8 cellular contexts compared by ENCODE assay signal in the genomic region with DNA sequence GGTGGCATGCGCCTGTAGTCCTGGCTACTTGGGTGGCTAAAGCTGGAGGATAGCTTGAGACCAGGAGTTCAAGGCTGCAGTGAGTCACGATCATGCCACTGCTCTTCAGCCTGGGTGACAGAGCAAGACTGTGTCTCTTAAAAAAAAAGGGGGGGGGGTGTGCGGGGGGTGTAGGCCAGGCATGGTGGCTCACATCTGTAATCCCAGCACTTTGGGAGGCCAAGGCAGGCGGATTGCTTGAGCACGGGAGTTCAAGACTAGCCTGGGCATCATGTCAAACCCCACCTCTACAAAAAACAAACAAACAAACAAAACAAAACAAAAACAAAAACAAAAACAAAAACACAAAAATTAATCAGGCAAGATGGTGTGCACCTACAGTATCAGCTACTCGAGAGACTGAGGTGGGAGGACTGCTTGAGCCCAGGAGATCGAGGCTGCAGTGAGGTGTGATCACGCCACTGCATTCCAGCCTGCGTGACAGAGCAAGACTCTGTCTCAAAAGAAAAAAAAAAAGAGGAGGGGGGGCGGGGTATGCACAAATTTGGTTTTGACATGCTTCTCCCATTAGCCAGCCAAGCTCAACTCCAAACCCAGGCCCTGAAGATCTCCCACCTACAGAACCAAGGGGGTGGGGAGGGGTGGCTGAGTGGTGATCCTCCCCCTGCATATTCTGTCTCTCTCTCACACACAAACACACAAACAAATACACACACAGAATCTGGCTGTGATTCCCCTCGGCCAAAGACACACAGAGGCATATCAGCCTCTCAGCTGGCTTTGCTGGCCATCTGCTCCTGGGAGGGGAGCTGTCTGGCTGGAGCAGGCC. TPM values are rescaled to one million over a fixed set of nuclear protein-coding genes. Genes with fewer than 3 reads are reported as not detected.
DNase-seq lines count a peak whose midpoint lies in the region; ATAC-seq and TF ChIP-seq lines count a peak whose summit lies in the region.

No MANE protein-coding gene starts in this region.

- peak; percentile 18 to 28 for DNase-seq in fibroblast of lung (ENCODE audit: low read depth in 2 of 2)
- peak; percentile 79 for DNase-seq in pons (ENCODE audit: low spot score)
- DNase-seq in NCI-H187 treated with DMSO at 0.1 percent for 48 hours (lab: John Stamatoyannopoulos, UW): no peak
- DNase-seq in activated CD4-positive, alpha-beta T cell treated with anti-CD3 and anti-CD28 coated beads for 4 hours: no peak
- DNase-seq in tibial artery: no peak

- H3K27me3 ChIP-seq in OCI-LY3 (ENCODE audit: low read depth, low read length): peaks cover 18% of the 10 kb centered on the region
- no peaks in the 10 kb centered on the region for H3K27me3 ChIP-seq in fibroblast of lung (ENCODE audit: control insufficient read depth, insufficient read depth, low read length)
- H3K27me3 ChIP-seq in tibial artery: peaks cover 0 to 2% of the 10 kb centered on the region in 2 donors

- no peaks in the 10 kb centered on the region for H3K79me2 ChIP-seq in OCI-LY3 (ENCODE audit: low read length)
- H3K79me2 ChIP-seq in fibroblast of lung (ENCODE audit: control insufficient read depth, insufficient read depth, low read length): no peaks in the 10 kb centered on the region

- H3K4me1 ChIP-seq in OCI-LY3 (ENCODE audit: low read length) (peaks cover 65% of the 10 kb centered on the region), fibroblast of lung (ENCODE audit: control insufficient read depth, extremely low read depth, insufficient read depth, low read length) (peaks cover 9% of the 10 kb centered on the region), tibial artery (peaks cover 0 to 7% (median 0%) of the 10 kb centered on the region in 4 donors)

- H3K4me2 ChIP-seq in OCI-LY3 (ENCODE audit: low read length): peak overlapping the region; percentile 48
- H3K4me2 ChIP-seq in fibroblast of lung (ENCODE audit: extremely low read depth, insufficient read depth, low read length): no peak overlapping the region

- H3K36me3 ChIP-seq in OCI-LY3 (replicated peaks; ENCODE audit: low read depth, low read length): no peaks in the 10 kb centered on the region
- no peaks in the 10 kb centered on the region for H3K36me3 ChIP-seq in fibroblast of lung (ENCODE audit: control insufficient read depth, insufficient read depth, low read length)
- H3K36me3 ChIP-seq in tibial artery: no peaks in the 10 kb centered on the region

- peak overlapping the region; percentile 48 for H3K4me3 ChIP-seq in GM12875 (ENCODE audit: low read depth, low read length)
- H3K4me3 ChIP-seq in OCI-LY3 (ENCODE audit: low read length): no peak overlapping the region
- H3K4me3 ChIP-seq in fibroblast of lung (replicated peaks in 1 of 4; ENCODE audit: control extremely low read depth in 1 of 4, insufficient read depth in 1 of 4, low read depth in 3 of 4, low read length in 4 of 4): no peak overlapping the region
- no peak overlapping the region for H3K4me3 ChIP-seq in tibial artery

- H2AFZ ChIP-seq in OCI-LY3 (ENCODE audit: low read depth, low read length): no peak overlapping the region
- H2AFZ ChIP-seq in fibroblast of lung (ENCODE audit: low read length): peak overlapping the region; percentile 43

- no peak for ATAC-seq in GM19324 (IDR thresholded peaks at IDR 0.05; ENCODE audit: low FRiP score, unreplicated experiment)

- no peaks in the 10 kb centered on the region for H4K20me1 ChIP-seq in OCI-LY3 (ENCODE audit: insufficient read depth, low read length)
- H4K20me1 ChIP-seq in fibroblast of lung (ENCODE audit: control insufficient read depth, extremely low read depth, insufficient read depth, low read length): no peaks in the 10 kb centered on the region

- intact Hi-C loops in tibial artery (cut with DNase I; ENCODE audit: low total_unique reads): no loop called here

- H3K9ac ChIP-seq in OCI-LY3 (ENCODE audit: low read length) (no peak overlapping the region), fibroblast of lung (ENCODE audit: insufficient read depth, low read length) (no peak overlapping the region)

- H3K9me3 ChIP-seq in OCI-LY3 (ENCODE audit: insufficient read depth, low read length) (no peaks in the 10 kb centered on the region), fibroblast of lung (ENCODE audit: control insufficient read depth, insufficient read depth, low read depth, low read length) (no peaks in the 10 kb centered on the region), tibial artery (no peaks in the 10 kb centered on the region)

- no peak overlapping the region for H3K27ac ChIP-seq in OCI-LY3 (ENCODE audit: low read length)
- H3K27ac ChIP-seq in fibroblast of lung (ENCODE audit: insufficient read depth, low read length): no peak overlapping the region
- no peak overlapping the region for H3K27ac ChIP-seq in tibial artery

- TF ChIP-seq CTCF in GM12875 (IDR thresholded peaks at IDR 0.05; ENCODE audit: borderline replicate concordance, insufficient read depth, low read depth, low read length): no peak
- no peak for TF ChIP-seq CTCF in OCI-LY3 (IDR thresholded peaks at IDR 0.05; ENCODE audit: low read depth, low read length)
- TF ChIP-seq CTCF in fibroblast of lung (conservative IDR thresholded peaks at IDR 0.05 in 1 of 2, IDR thresholded peaks at IDR 0.05 in 1 of 2; ENCODE audit: low read depth in 1 of 2, low read length in 2 of 2): no peak
- no peak for TF ChIP-seq CTCF in tibial artery (IDR thresholded peaks at IDR 0.05)

RNA-seq across cellular contexts. Expression of gene PTAFR, which starts 3.1 kb away (rescaled TPM):
- total RNA-seq in fibroblast of lung: under 0.01 TPM in 2 replicates
- polyA plus RNA-seq in fibroblast of lung: 0.12 and 0.25 TPM in 2 replicates
- polyA plus RNA-seq in fibroblast of lung (2012): 0.08 TPM in 2 replicates
- not detected in 2 replicates for polyA minus RNA-seq in fibroblast of lung (ENCODE audit: low replicate concordance)

RNA-seq across cellular contexts. Expression of gene DNAJC8, which starts 59.5 kb away (rescaled TPM):
- 56.1 and 57.0 TPM in 2 replicates for total RNA-seq in fibroblast of lung
- 120 and 157 TPM in 2 replicates for polyA plus RNA-seq in fibroblast of lung
- 95.6 and 130 TPM in 2 replicates for polyA plus RNA-seq in fibroblast of lung (2012)
- polyA minus RNA-seq in fibroblast of lung (ENCODE audit: low replicate concordance): 37.7 and 63.8 TPM in 2 replicates

Comparison
In these comparisons a context has a peak if more than half of its experiments do, and no peak if none do; other contexts are left out.
1. DNase-seq: peak in fibroblast of lung (2 of 2) and pons (single experiment); none in NCI-H187 treated with DMSO at 0.1 percent for 48 hours (single experiment), activated CD4-positive, alpha-beta T cell treated with anti-CD3 and anti-CD28 coated beads for 4 hours (0 of 2) and tibial artery (0 of 2).